ENCODE assay signal across 28 cellular contexts in the genomic region with DNA sequence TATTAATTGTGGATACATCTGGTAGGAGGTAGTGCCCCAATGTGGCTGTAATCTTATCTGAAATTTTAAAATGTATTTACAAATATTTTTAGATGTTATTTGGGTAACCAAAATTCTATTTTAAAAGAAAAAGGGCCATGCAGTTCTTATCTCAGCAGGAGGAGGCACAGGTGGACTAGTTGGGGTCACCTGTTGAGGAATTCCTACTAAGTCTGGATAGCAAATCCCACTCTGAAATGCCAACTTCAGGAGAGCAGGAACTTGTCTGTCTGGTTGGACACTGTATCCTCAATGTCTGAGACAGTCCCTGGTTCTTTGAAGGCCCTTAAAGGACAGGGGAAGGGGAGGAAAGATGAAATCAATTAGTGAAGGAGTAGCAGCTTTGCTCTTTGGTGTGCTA.
"Had no signal": no experiment of that assay in that cellular context is flagged by ENCODE, and none has a peak within 500 bp of the region (broad histone marks: within the 10 kb centered on the region; RNA-seq: fewer than 3 reads in every experiment).

No MANE protein-coding gene starts in this region.

- H3K9me3 ChIP-seq: ovary, psoas muscle, right lobe of liver, sigmoid colon, thoracic aorta, thyroid gland, tibial nerve, upper lobe of left lung, uterus had no signal

- H3K4me3 ChIP-seq: neural progenitor cell, ovary, psoas muscle, right lobe of liver, sigmoid colon, stomach, thoracic aorta, thyroid gland, tibial nerve, upper lobe of left lung, uterus had no signal

- H3K36me3 Mint-ChIP-seq: natural killer cell; stimulated activated effector memory CD8-positive, alpha-beta T cell treated with anti-CD3 and anti-CD28 coated beads, Interleukin-12 subunit alpha, Interleukin-12 subunit beta, amount 100 ng/mL, for 72 hours; stimulated activated naive B cell treated with anti-CD40 and anti-IgM and Interleukin-4, amounts not matched to agents 10 μg/mL and 1 μg/mL and 100 μg/mL, for 72 hours had no signal

- H3K36me3 ChIP-seq: neural progenitor cell, ovary, right lobe of liver, sigmoid colon, stomach, thoracic aorta, thyroid gland, tibial nerve, upper lobe of left lung, uterus had no signal

- H3K4me1 Mint-ChIP-seq: natural killer cell; stimulated activated effector memory CD8-positive, alpha-beta T cell treated with anti-CD3 and anti-CD28 coated beads, Interleukin-12 subunit alpha, Interleukin-12 subunit beta, amount 100 ng/mL, for 72 hours had no signal

- ATAC-seq: psoas muscle; right cardiac atrium; right lobe of liver; stimulated activated effector memory CD8-positive, alpha-beta T cell treated with anti-CD3 and anti-CD28 coated beads, Interleukin-12 subunit alpha, Interleukin-12 subunit beta, amount 100 ng/mL, for 72 hours; stimulated activated naive B cell treated with anti-CD40 and anti-IgM and Interleukin-4, amounts not matched to agents 10 μg/mL and 1 μg/mL and 100 μg/mL, for 72 hours had no signal

- H3K27ac ChIP-seq: neural progenitor cell, ovary, parathyroid adenoma, psoas muscle, right lobe of liver, sigmoid colon, stomach, thoracic aorta, thyroid gland, tibial nerve, upper lobe of left lung, uterus had no signal

- H3K27ac Mint-ChIP-seq: natural killer cell; progenitor cell of endocrine pancreas; stimulated activated effector memory CD8-positive, alpha-beta T cell treated with anti-CD3 and anti-CD28 coated beads, Interleukin-12 subunit alpha, Interleukin-12 subunit beta, amount 100 ng/mL, for 72 hours; stimulated activated naive B cell treated with anti-CD40 and anti-IgM and Interleukin-4, amounts not matched to agents 10 μg/mL and 1 μg/mL and 100 μg/mL, for 72 hours; stimulated activated naive CD8-positive, alpha-beta T cell treated with anti-CD3 and anti-CD28 coated beads, Interleukin-15, Interleukin-2, amounts not matched to agents 100 ng/mL and 50 ng/mL, for 24 hours had no signal

- H3K9me3 Mint-ChIP-seq: natural killer cell had no signal

- H3K4me3 Mint-ChIP-seq: natural killer cell; nephron; neural progenitor cell; stimulated activated effector memory CD8-positive, alpha-beta T cell treated with anti-CD3 and anti-CD28 coated beads, Interleukin-12 subunit alpha, Interleukin-12 subunit beta, amount 100 ng/mL, for 72 hours; stimulated activated naive B cell treated with anti-CD40 and anti-IgM and Interleukin-4, amounts not matched to agents 10 μg/mL and 1 μg/mL and 100 μg/mL, for 72 hours; stimulated activated naive CD8-positive, alpha-beta T cell treated with anti-CD3 and anti-CD28 coated beads, Interleukin-15, Interleukin-2, amounts not matched to agents 100 ng/mL and 50 ng/mL, for 24 hours had no signal

- H3K4me1 ChIP-seq: psoas muscle, right lobe of liver, sigmoid colon, upper lobe of left lung, uterus had no signal

- DNase-seq: natural killer cell; occipital lobe; ovary; posterior cingulate gyrus; psoas muscle; right cardiac atrium; right lobe of liver; sigmoid colon; small intestine; stimulated activated CD4-positive, alpha-beta T cell treated with anti-CD3 and anti-CD28 coated beads, Interleukin-15, amount 100 ng/mL, for 24 hours; stimulated activated CD4-positive, alpha-beta T cell treated with anti-CD3 and anti-CD28 coated beads, Interleukin-2, amount 100 ng/mL, for 24 hours; stimulated activated CD4-positive, alpha-beta T cell treated with anti-CD3 and anti-CD28 coated beads, Interleukin-2, amount 100 ng/mL, for 48 hours; stimulated activated CD4-positive, alpha-beta T cell treated with anti-CD3 and anti-CD28 coated beads, Interleukin-4, amount 100 ng/mL, for 24 hours; stimulated activated naive B cell treated with anti-CD40 and anti-IgM and Interleukin-4, amounts not matched to agents 10 μg/mL and 1 μg/mL and 100 μg/mL, for 72 hours; stimulated activated naive CD4-positive, alpha-beta T cell treated with Interleukin-2 at 50 U/mL for 16 hours; stomach; thyroid gland; trophoblast cell; upper lobe of left lung; uterus had no signal
